7 cellular contexts compared by ENCODE assay signal in the genomic region with DNA sequence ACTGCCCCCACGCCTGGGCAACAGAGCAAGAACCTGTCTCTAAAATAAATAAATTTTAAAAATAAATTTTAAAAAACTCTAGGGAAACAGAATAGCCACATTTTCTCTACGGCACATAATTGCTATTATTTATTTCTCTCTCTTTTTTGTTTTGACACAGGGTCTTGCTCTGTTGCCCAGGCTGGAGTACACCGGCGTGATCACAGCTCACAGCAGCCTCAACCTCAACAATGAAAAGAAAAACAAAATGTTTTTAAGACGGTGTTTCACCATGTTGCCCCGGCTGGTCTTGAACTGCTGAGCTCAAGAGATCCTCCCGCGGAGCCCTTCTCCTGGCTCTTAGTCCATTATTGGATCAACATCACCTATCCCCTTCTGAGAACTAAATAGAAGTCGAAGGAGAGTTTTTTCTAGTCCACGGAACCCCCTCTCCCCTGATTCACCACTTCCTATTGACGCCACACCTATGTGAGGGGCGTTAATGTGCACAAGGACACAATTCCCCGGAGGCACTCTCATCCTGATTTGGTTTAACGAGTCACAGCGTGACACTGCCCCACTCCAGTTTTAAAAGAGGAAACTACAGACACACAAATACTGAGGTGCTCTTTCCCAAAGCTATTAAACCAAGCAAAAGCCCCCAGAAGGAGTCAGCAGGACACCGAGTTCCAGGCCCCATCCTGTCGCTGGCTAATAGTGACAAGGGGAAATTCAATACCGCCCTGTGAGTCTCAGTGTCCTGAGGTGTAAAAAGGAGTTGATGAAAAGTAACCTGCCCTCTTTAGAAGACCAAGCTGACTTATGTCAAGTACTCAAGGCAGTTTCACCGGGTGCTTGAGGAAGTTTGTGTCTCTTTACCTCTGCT. TPM values are rescaled to one million over a fixed set of nuclear protein-coding genes. Genes with fewer than 3 reads are reported as not detected.
DNase-seq lines count a peak whose midpoint lies in the region; ATAC-seq lines count a peak whose summit lies in the region.

No MANE protein-coding gene starts in this region.

- H3K27ac Mint-ChIP-seq in activated naive CD8-positive, alpha-beta T cell treated with anti-CD3 and anti-CD28 coated beads, Interleukin-2, amount 50 U/mL, for 24 hours, result peak overlapping the region; percentile 89

- peaks cover 3% of the 10 kb centered on the region; the same call in 1 of the 2 replicates for H3K36me3 ChIP-seq in MG63
- peaks cover 3% of the 10 kb centered on the region for H3K36me3 ChIP-seq in iPS-18a (ENCODE audit: control insufficient read depth, low read depth, low read length)

- H3K9me3 Mint-ChIP-seq in activated naive CD8-positive, alpha-beta T cell treated with anti-CD3 and anti-CD28 coated beads, Interleukin-2, amount 50 U/mL, for 24 hours, result no peaks in the 10 kb centered on the region

- H3K9ac ChIP-seq in iPS-18a (ENCODE audit: low read length), result peak overlapping the region; percentile 90

- peak overlapping the region; percentile 91 for H3K4me3 Mint-ChIP-seq in activated naive CD8-positive, alpha-beta T cell treated with anti-CD3 and anti-CD28 coated beads, Interleukin-2, amount 50 U/mL, for 24 hours

- peak; percentile 53 for DNase-seq in GF-D8 (lab: John Stamatoyannopoulos, UW)
- no peak for DNase-seq in MG63
- DNase-seq in activated naive CD8-positive, alpha-beta T cell treated with anti-CD3 and anti-CD28 coated beads, Interleukin-2, amount 50 U/mL, for 24 hours, result peak; percentile 20

- H3K27me3 Mint-ChIP-seq in activated naive CD8-positive, alpha-beta T cell treated with anti-CD3 and anti-CD28 coated beads, Interleukin-2, amount 50 U/mL, for 24 hours, result no peaks in the 10 kb centered on the region

- H3K36me3 Mint-ChIP-seq in activated naive CD8-positive, alpha-beta T cell treated with anti-CD3 and anti-CD28 coated beads, Interleukin-2, amount 50 U/mL, for 24 hours (ENCODE audit: low read depth), result peaks cover 11% of the 10 kb centered on the region

- peaks cover 50% of the 10 kb centered on the region for H3K4me1 Mint-ChIP-seq in activated naive CD8-positive, alpha-beta T cell treated with anti-CD3 and anti-CD28 coated beads, Interleukin-2, amount 50 U/mL, for 24 hours

- H3K27ac ChIP-seq in iPS-18a (ENCODE audit: low read length) (no peak overlapping the region), skin epidermis (peak overlapping the region in 20 of 21 experiments; percentile 90 to 100 (median 98))

- H3K4me3 ChIP-seq in MG63 (peak overlapping the region; percentile 74), iPS-18a (ENCODE audit: low read length) (peak overlapping the region; percentile 83), skin epidermis (peak overlapping the region; percentile 52 to 98 (median 87))

- H3K9me3 ChIP-seq in MG63 (no peaks in the 10 kb centered on the region), iPS-18a (ENCODE audit: control insufficient read depth, low read depth, low read length) (no peaks in the 10 kb centered on the region)

- ATAC-seq in activated naive CD8-positive, alpha-beta T cell treated with anti-CD3 and anti-CD28 coated beads, Interleukin-2, amount 50 U/mL, for 24 hours, result no peak
- no peak for ATAC-seq in GM18873 (IDR thresholded peaks at IDR 0.05; ENCODE audit: low FRiP score, unreplicated experiment)
- ATAC-seq in HG03045 (IDR thresholded peaks at IDR 0.05; ENCODE audit: unreplicated experiment), result no peak

- H3K4me1 ChIP-seq in iPS-18a (ENCODE audit: control insufficient read depth, low read depth, low read length), result peaks cover 3% of the 10 kb centered on the region

- no peaks in the 10 kb centered on the region for H3K27me3 ChIP-seq in MG63
- H3K27me3 ChIP-seq in iPS-18a (ENCODE audit: control insufficient read depth, insufficient read depth, low read length), result peaks cover 9% of the 10 kb centered on the region

RNA-seq across cellular contexts. Expression of gene NPC1, which starts 1.1 kb away (rescaled TPM):
- 8.5 and 11.1 TPM in 2 replicates for total RNA-seq in MG63 (2014; rRNA removed; shearing (Covaris generic); ENCODE audit: low replicate concordance)
